Comparison of ENCODE assay signal across 14 cellular contexts in the genomic region with DNA sequence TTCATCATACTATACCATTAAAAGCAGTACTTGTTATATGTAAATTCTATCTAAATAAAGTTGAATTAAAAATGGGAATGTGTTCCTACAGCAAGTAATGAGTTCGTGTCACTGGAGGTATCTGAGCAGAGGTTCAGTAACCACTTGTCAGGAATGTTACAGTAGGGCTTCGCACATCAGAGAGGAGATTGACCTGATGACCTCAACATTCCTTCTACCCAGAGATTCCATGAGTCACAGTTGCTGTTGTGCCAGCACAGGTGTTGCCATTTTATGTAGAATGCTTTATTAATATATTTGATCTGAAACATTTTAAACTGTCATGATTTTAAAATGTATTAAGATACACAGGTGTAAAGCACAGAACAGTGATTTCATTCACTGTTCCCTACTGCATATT.
A peak's percentile ranks its signal among the peaks of the same experiment; 100 is the strongest.
DNase-seq lines count a peak whose midpoint lies in the region; ATAC-seq and TF ChIP-seq lines count a peak whose summit lies in the region.
"Had no signal": no experiment of that assay in that cellular context is flagged by ENCODE, and none has a peak within 500 bp of the region (broad histone marks: within the 10 kb centered on the region; RNA-seq: fewer than 3 reads in every experiment).

No MANE protein-coding gene starts in this region.

- H2AFZ ChIP-seq in H9 (ENCODE audit: low read length), result no peak overlapping the region
- no peak overlapping the region for H2AFZ ChIP-seq in neuronal stem cell (ENCODE audit: low read length)

- H2BK15ac ChIP-seq in H9 (ENCODE audit: low read depth, low read length), result no peak overlapping the region
- H2BK15ac ChIP-seq in neuronal stem cell (ENCODE audit: low read length), result no peak overlapping the region

- H3K9me3 ChIP-seq in H9 (ENCODE audit: control insufficient read depth, low read depth, low read length) (no peaks in the 10 kb centered on the region), neuronal stem cell (replicated peaks in 1 of 2; ENCODE audit: control insufficient read depth in 2 of 2, insufficient read depth in 1 of 2, low read depth in 1 of 2, low read length in 2 of 2) (no peaks in the 10 kb centered on the region)
- H3K9me3 ChIP-seq: upper lobe of left lung had no signal

- H3K36me3 ChIP-seq in neuronal stem cell (replicated peaks in 1 of 2; ENCODE audit: control insufficient read depth in 2 of 2, insufficient read depth in 2 of 2, low read length in 2 of 2), result peaks cover 0 to 14% of the 10 kb centered on the region in 2 donors

- H4K20me1 ChIP-seq in H9 (ENCODE audit: control insufficient read depth, insufficient read depth, insufficient read length), result no peaks in the 10 kb centered on the region

- H3K36me3 Mint-ChIP-seq in H9 (ENCODE audit: insufficient read depth in 1 of 3, low read depth in 3 of 3), result no peaks in the 10 kb centered on the region; a peak in 1 of 7 replicates

- H3K18ac ChIP-seq in H9 (ENCODE audit: insufficient read length, low read depth, low read length) (no peak overlapping the region), neuronal stem cell (ENCODE audit: low read length) (no peak overlapping the region)

- TF ChIP-seq CTCF in H9 (conservative IDR thresholded peaks at IDR 0.05), result no peak
- no peak for TF ChIP-seq CTCF in epithelial cell of proximal tubule (conservative IDR thresholded peaks at IDR 0.05; ENCODE audit: low read depth, low read length)

- no peak overlapping the region for H3K4me2 ChIP-seq in H9 (ENCODE audit: insufficient read depth, insufficient read length, low read length)
- H3K4me2 ChIP-seq in neuronal stem cell (ENCODE audit: insufficient read depth, low read length, poor library complexity, severe bottlenecking), result no peak overlapping the region

- no peaks in the 10 kb centered on the region for H3K27me3 Mint-ChIP-seq in H9 (ENCODE audit: low read depth)

- H4K91ac ChIP-seq in H9 (ENCODE audit: insufficient read length, low read depth, low read length), result no peak overlapping the region
- H4K91ac ChIP-seq in neuronal stem cell (ENCODE audit: low read depth, low read length, poor library complexity), result no peak overlapping the region

- H3K23ac ChIP-seq in H9 (ENCODE audit: insufficient read length, low read depth, low read length) (no peak overlapping the region), neuronal stem cell (ENCODE audit: low read depth, low read length, poor library complexity) (no peak overlapping the region)

- no peak overlapping the region for H4K8ac ChIP-seq in H9 (replicated peaks; ENCODE audit: insufficient read length, low read depth, low read length)
- H4K8ac ChIP-seq in neuronal stem cell (ENCODE audit: low read depth, low read length), result no peak overlapping the region

- no peaks in the 10 kb centered on the region; a peak in 1 of 5 replicates for H3K9me3 Mint-ChIP-seq in H9

- no peak overlapping the region for H2AK5ac ChIP-seq in H9 (ENCODE audit: insufficient read length, low read length)
- H2AK5ac ChIP-seq in neuronal stem cell (ENCODE audit: low read depth, low read length), result no peak overlapping the region

- no peak overlapping the region for H3T11ph ChIP-seq in H9 (ENCODE audit: low read length)

- H2BK5ac ChIP-seq in H9 (ENCODE audit: insufficient read length, low read length) (no peak overlapping the region), neuronal stem cell (ENCODE audit: low read length) (no peak overlapping the region)

- H3K23me2 ChIP-seq in H9 (ENCODE audit: insufficient read length, low read depth, low read length, poor library complexity, severe bottlenecking), result peaks cover 2% of the 10 kb centered on the region

- peak; percentile 40 for DNase-seq in H9
- DNase-seq in RPMI7951 (ENCODE audit: low read depth), result peak; percentile 55
- DNase-seq in epithelial cell of proximal tubule (ENCODE audit: low read depth), result peak; percentile 72
- DNase-seq in myocyte (ENCODE audit: low read depth), result peak; percentile 58
- no peak for DNase-seq in neuronal stem cell (ENCODE audit: low spot score)
- DNase-seq: activated CD4-positive, CD25-positive, alpha-beta regulatory T cell treated with anti-CD3 and anti-CD28 coated beads, Interleukin-2, amount 50 U/mL, for 72 hours; activated effector memory CD4-positive, alpha-beta T cell treated with anti-CD3 and anti-CD28 coated beads, Interleukin-2, amount 50 U/mL, for 16 hours; head of caudate nucleus; upper lobe of left lung had no signal

- H3K27ac ChIP-seq in H9 (ENCODE audit: insufficient read length, low read depth, low read length), result no peak overlapping the region
- no peak overlapping the region for H3K27ac ChIP-seq in neuronal stem cell (replicated peaks; ENCODE audit: low read length)
- H3K27ac ChIP-seq: skin epidermis, upper lobe of left lung had no signal

- no peak overlapping the region for H3K4me3 ChIP-seq in epithelial cell of proximal tubule (ENCODE audit: low read depth, low read length)
- no peak overlapping the region for H3K4me3 ChIP-seq in neuronal stem cell (ENCODE audit: low read length in 2 of 2)
- H3K4me3 ChIP-seq: skin epidermis, upper lobe of left lung had no signal

- WGBS in H9 (ENCODE audit: extremely low coverage, insufficient read length, low lambda C conversion rate), result no CpG with 5 or more reads among the region's 2 CpGs
- WGBS in neuronal stem cell (ENCODE audit: extremely low coverage in 2 of 2, insufficient read length in 2 of 2, insufficient replicate concordance in 1 of 2), 2 donors, result no CpG with 5 or more reads among the region's 2 CpGs

- H2BK120ac ChIP-seq in H9 (ENCODE audit: low read depth, low read length, poor library complexity, severe bottlenecking) (no peak overlapping the region), neuronal stem cell (ENCODE audit: low read depth, low read length) (no peak overlapping the region)

- no peak for ATAC-seq in HG03565 (IDR thresholded peaks at IDR 0.05; ENCODE audit: unreplicated experiment)
- ATAC-seq in GM18909 (IDR thresholded peaks at IDR 0.05; ENCODE audit: poor library complexity, unreplicated experiment), result no peak
- ATAC-seq in HG02642 (IDR thresholded peaks at IDR 0.05; ENCODE audit: poor library complexity, unreplicated experiment), result no peak
- ATAC-seq: Panc1 had no signal

- peaks cover 26 to 29% of the 10 kb centered on the region in 2 experiments for H3K4me1 Mint-ChIP-seq in H9

- H3K79me1 ChIP-seq in H9 (ENCODE audit: insufficient read depth, low read depth, low read length, poor library complexity, severe bottlenecking), result no peaks in the 10 kb centered on the region
- H3K79me1 ChIP-seq in neuronal stem cell (ENCODE audit: low read depth, low read length), result no peaks in the 10 kb centered on the region

- H3K14ac ChIP-seq in H9 (ENCODE audit: insufficient read depth, low read length), result no peak overlapping the region
- H3K14ac ChIP-seq in neuronal stem cell (ENCODE audit: low read length), result no peak overlapping the region

- H2BK20ac ChIP-seq in H9 (ENCODE audit: low read depth, low read length, poor library complexity, severe bottlenecking), result no peak overlapping the region

- no peak overlapping the region for H3K9ac ChIP-seq in H9 (ENCODE audit: extremely low read depth, insufficient read length, low read length)
- no peak overlapping the region for H3K9ac ChIP-seq in neuronal stem cell (ENCODE audit: low read depth, low read length, poor library complexity)

- H3K27me3 ChIP-seq in H9 (ENCODE audit: insufficient read depth, low read length) (no peaks in the 10 kb centered on the region), neuronal stem cell (ENCODE audit: control insufficient read depth in 3 of 3, insufficient read depth in 3 of 3, low read depth in 1 of 3, low read length in 3 of 3) (no peaks in the 10 kb centered on the region)
- H3K27me3 ChIP-seq: upper lobe of left lung had no signal

- H3K79me2 ChIP-seq in H9 (ENCODE audit: insufficient read depth, low read length), result no peaks in the 10 kb centered on the region

- H4K5ac ChIP-seq in H9 (ENCODE audit: insufficient read length, low read depth, low read length), result no peak overlapping the region

- no peak overlapping the region for H3K4me3 Mint-ChIP-seq in H9

- H2BK12ac ChIP-seq in H9 (ENCODE audit: insufficient read length, low read depth, low read length) (no peak overlapping the region), neuronal stem cell (ENCODE audit: low read length) (no peak overlapping the region)

- H3K4ac ChIP-seq in H9 (ENCODE audit: low read depth, low read length) (no peak overlapping the region), neuronal stem cell (ENCODE audit: low read length) (no peak overlapping the region)

- H3K56ac ChIP-seq in H9 (ENCODE audit: insufficient read length, low read depth, low read length), result no peak overlapping the region

- H3K27ac Mint-ChIP-seq in H9, result peak overlapping the region in 1 of 3 experiments; percentile 91; a peak in 1 of 7 replicates

- H3K4me1 ChIP-seq in H9 (ENCODE audit: insufficient read depth, low read length) (no peaks in the 10 kb centered on the region), neuronal stem cell (ENCODE audit: control insufficient read depth in 2 of 2, insufficient read depth in 1 of 2, low read depth in 1 of 2, low read length in 2 of 2) (peaks cover 11 to 20% of the 10 kb centered on the region in 2 donors)
- H3K4me1 ChIP-seq: upper lobe of left lung had no signal
